8 cellular contexts compared by ENCODE assay signal in genomic region chr3:45656575-45657363, GRCh38. TPM values are rescaled to one million over a fixed set of nuclear protein-coding genes. Genes with fewer than 3 reads are reported as not detected.
DNase-seq lines count a peak whose midpoint lies in the region; ATAC-seq, FAIRE-seq and TF ChIP-seq lines count a peak whose summit lies in the region.

No MANE protein-coding gene starts in this region.

- H3K9ac ChIP-seq in colonic mucosa (ENCODE audit: low read depth in 2 of 2, low read length in 2 of 2) (no peak overlapping the region), HepG2 (ENCODE audit: insufficient read depth, low read depth, low read length) (no peak overlapping the region)

- H3K4me3 ChIP-seq in colonic mucosa (no peak overlapping the region), HepG2 (replicated peaks in 1 of 3; ENCODE audit: insufficient read depth in 1 of 3, low read depth in 2 of 3, low read length in 3 of 3) (no peak overlapping the region)

- H3K9me3 ChIP-seq in colonic mucosa (no peaks in the 10 kb centered on the region), HepG2 (ENCODE audit: low read length) (no peaks in the 10 kb centered on the region)

- peak; percentile 96 for FAIRE-seq in HepG2 (lab: Jason Lieb, UNC)

- peak; percentile 11 for DNase-seq in DMS153 treated with DMSO at 0.1 percent for 48 hours (lab: John Stamatoyannopoulos, UW; ENCODE audit: unreplicated experiment)
- DNase-seq in DMS153 (lab: John Stamatoyannopoulos, UW), result no peak
- DNase-seq in NCI-H510A treated with DMSO at 0.1 percent for 48 hours (lab: John Stamatoyannopoulos, UW), result peak; percentile 37
- peak; percentile 94 for DNase-seq in activated CD4-positive, alpha-beta T cell treated with anti-CD3 and anti-CD28 coated beads for 36 hours
- peak; percentile 92 for DNase-seq in colonic mucosa
- DNase-seq in HepG2 (ENCODE audit: low spot score), result peak; percentile 90
- DNase-seq in stimulated activated CD4-positive, alpha-beta T cell treated with anti-CD3 and anti-CD28 coated beads, TNF-alpha, amount 100 ng/mL, for 1 hour (ENCODE audit: low read depth in 3 of 3, low spot score in 1 of 3), result peak; percentile 69 to 74 (median 74)

- no peak overlapping the region for H3K4me2 ChIP-seq in HepG2 (ENCODE audit: low read depth, low read length)

- H3K27ac ChIP-seq in colonic mucosa, result no peak overlapping the region
- no peak overlapping the region for H3K27ac ChIP-seq in HepG2 (ENCODE audit: extremely low read length, insufficient read depth, low read length)

- WGBS in HepG2 (ENCODE audit: low lambda C conversion rate), result 65% methylated on average over 13 of the region's 14 CpGs

- no peaks in the 10 kb centered on the region for H3K9me3 Mint-ChIP-seq in activated CD4-positive, alpha-beta T cell treated with anti-CD3 and anti-CD28 coated beads for 36 hours (ENCODE audit: low read depth)

- H3K27me3 Mint-ChIP-seq in activated CD4-positive, alpha-beta T cell treated with anti-CD3 and anti-CD28 coated beads for 36 hours, result no peaks in the 10 kb centered on the region

- H3K4me1 ChIP-seq in colonic mucosa (peaks cover 5% of the 10 kb centered on the region), HepG2 (ENCODE audit: insufficient read depth, low read length) (peaks cover 29% of the 10 kb centered on the region)

- no peak for TF ChIP-seq POLR2A in HepG2 (IDR thresholded peaks at IDR 0.05; ENCODE audit: insufficient read depth in 1 of 2, low read depth in 2 of 2, low read length in 2 of 2)

- peak; percentile 93 for TF ChIP-seq CTCF in colonic mucosa (IDR thresholded peaks at IDR 0.05)
- peak; percentile 95 for TF ChIP-seq CTCF in HepG2 (CRISPR knock-in tag; IDR thresholded peaks at IDR 0.05)

- H3K27ac Mint-ChIP-seq in activated CD4-positive, alpha-beta T cell treated with anti-CD3 and anti-CD28 coated beads for 36 hours, result no peak overlapping the region

- no peak overlapping the region for H3K4me3 Mint-ChIP-seq in activated CD4-positive, alpha-beta T cell treated with anti-CD3 and anti-CD28 coated beads for 36 hours

- BruUV-seq in HepG2 (replicated peaks; lab: Mats Ljungman, UMichigan), result no TSS peak

- H3K27me3 ChIP-seq in colonic mucosa, result no peaks in the 10 kb centered on the region
- no peaks in the 10 kb centered on the region for H3K27me3 ChIP-seq in HepG2 (ENCODE audit: control insufficient read depth in 1 of 2, insufficient read depth in 2 of 2, low read length in 2 of 2)

- peaks cover 4% of the 10 kb centered on the region for H3K36me3 Mint-ChIP-seq in activated CD4-positive, alpha-beta T cell treated with anti-CD3 and anti-CD28 coated beads for 36 hours (ENCODE audit: low read depth)

- POLR2A ChIA-PET in activated CD4-positive, alpha-beta T cell treated with anti-CD3 and anti-CD28 coated beads for 36 hours (lab: Charles Lee), result interaction anchor here (0.6 kb wide), 1 partner anchor 35 kb away, joined by 4 read pairs; no protein-coding TSS in a partner anchor
- POLR2A ChIA-PET in HepG2 (lab: Yijun Ruan, JAX), result interaction anchor here (1.6 kb wide), 1 partner anchor 63 kb away, joined by 6 read pairs; the partner anchor contains the start of gene LIMD1

- peaks cover 16% of the 10 kb centered on the region for H3K4me1 Mint-ChIP-seq in activated CD4-positive, alpha-beta T cell treated with anti-CD3 and anti-CD28 coated beads for 36 hours

- TF ChIP-seq EP300 in HepG2 (IDR thresholded peaks at IDR 0.05; ENCODE audit: low read depth in 2 of 2, low read length in 2 of 2) (no peak), HepG2 (CRISPR knock-in tag; IDR thresholded peaks at IDR 0.05; ENCODE audit: borderline replicate concordance) (no peak)

- peaks cover 6% of the 10 kb centered on the region for H3K79me2 ChIP-seq in HepG2 (ENCODE audit: insufficient read depth, low read length)

- intact Hi-C loops in activated CD4-positive, alpha-beta T cell treated with anti-CD3 and anti-CD28 coated beads for 36 hours (cut with DNase I, micrococcal nuclease), result loop anchor here (1.0 to 5.0 kb wide), 7 partner anchors 63 to 619 kb away; partner anchors contain the start of gene TMEM158 (in 1 of the 2)
- intact Hi-C loops in colonic mucosa (cut with DNase I), result loop anchor here (2.0 to 10.0 kb wide), 3 partner anchors 64 to 622 kb away; no protein-coding TSS in a partner anchor
- intact Hi-C loops in HepG2 (cut with micrococcal nuclease; ENCODE audit: unreplicated experiment), result loop anchor here (1.0 to 5.0 kb wide), 3 partner anchors 44 to 145 kb away; no protein-coding TSS in a partner anchor

- no peak overlapping the region for H2AFZ ChIP-seq in HepG2 (ENCODE audit: low read length)

- no peaks in the 10 kb centered on the region for H4K20me1 ChIP-seq in HepG2 (ENCODE audit: insufficient read depth, low read length)

- TF ChIP-seq RAD21 in HepG2 (CRISPR knock-in tag; IDR thresholded peaks at IDR 0.05), result peak; percentile 93

- CTCF ChIA-PET in activated CD4-positive, alpha-beta T cell treated with anti-CD3 and anti-CD28 coated beads for 36 hours (lab: Charles Lee), result interaction anchor here (0.7 to 5.5 kb wide), 37 partner anchors 8 to 620 kb away, joined by 3 to 44 read pairs (median 3); partner anchors contain the start of gene LIMD1
- CTCF ChIA-PET in HepG2 (lab: Yijun Ruan, JAX; ENCODE audit: low intra/inter-chr PET ratio, low total read pairs), result interaction anchor here (1.0 to 3.4 kb wide), 5 partner anchors 8 to 432 kb away, joined by 3 to 63 read pairs (median 3); partner anchors contain the start of gene LIMD1

- in situ Hi-C loops in HepG2 (cut with HindIII; ENCODE audit: extremely low pct_ligation_motif_present, low pct_unique_long_range_greater_than_20kb), result loop anchor here (5.0 kb wide), 2 partner anchors 64 to 144 kb away; partner anchors contain the start of gene LIMD1

- H3K36me3 ChIP-seq in colonic mucosa (no peaks in the 10 kb centered on the region), HepG2 (replicated peaks in 1 of 2; ENCODE audit: control insufficient read depth in 1 of 2, insufficient read depth in 2 of 2, low read length in 2 of 2) (peaks cover 0 to 4% of the 10 kb centered on the region in 2 experiments; a peak in 1 of 5 replicates)

- ATAC-seq in HG03354 (IDR thresholded peaks at IDR 0.05; ENCODE audit: poor library complexity, severe bottlenecking, unreplicated experiment) (peak; percentile 76), HepG2 (peak; percentile 93)
- peak; percentile 93 for ATAC-seq in activated CD4-positive, alpha-beta T cell treated with anti-CD3 and anti-CD28 coated beads for 36 hours

TF ChIP-seq in HepG2, 621 proteins besides CTCF, POLR2A, EP300 and RAD21 (continues in another document):
- TF ChIP-seq FOXP4 (CRISPR knock-in tag; IDR thresholded peaks at IDR 0.05), result no peak
- TF ChIP-seq EEA1 (CRISPR knock-in tag; IDR thresholded peaks at IDR 0.05; ENCODE audit: borderline replicate concordance), result no peak
- TF ChIP-seq FOSL2 (CRISPR knock-in tag; IDR thresholded peaks at IDR 0.05), result peak; percentile 69
- no peak for TF ChIP-seq ZNF350 (CRISPR knock-in tag; IDR thresholded peaks at IDR 0.05; ENCODE audit: borderline replicate concordance, low read depth)
- TF ChIP-seq ZNF83 (CRISPR knock-in tag; IDR thresholded peaks at IDR 0.05; ENCODE audit: borderline replicate concordance), result no peak
- TF ChIP-seq ZNF335 (CRISPR knock-in tag; IDR thresholded peaks at IDR 0.05), result 0 out of 2 replicates have a peak, but pooled peaks have one; percentile 59
- TF ChIP-seq TGIF2 (CRISPR knock-in tag; IDR thresholded peaks at IDR 0.05), result 0 out of 2 replicates have a peak, but pooled peaks have one; percentile 51
- TF ChIP-seq ZNF746 (CRISPR knock-in tag; IDR thresholded peaks at IDR 0.05), result no peak
- TF ChIP-seq ZNF577 (CRISPR knock-in tag; IDR thresholded peaks at IDR 0.05; ENCODE audit: borderline replicate concordance, low read depth), result no peak
- no peak for TF ChIP-seq MAFF (IDR thresholded peaks at IDR 0.05; ENCODE audit: low read depth, low read length)

RNA-seq across cellular contexts. Expression of gene SACM1L, which starts 32.4 kb away (rescaled TPM):
- 10 to 100 TPM; 34.2 to 51.8 TPM for total RNA-seq in activated CD4-positive, alpha-beta T cell treated with anti-CD3 and anti-CD28 coated beads for 36 hours
- total RNA-seq in colonic mucosa, result 10 to 100 TPM; 47.2 TPM
- 27.8 and 37.4 TPM in 2 replicates for total RNA-seq in HepG2 (2016; rRNA removed; fragmentation: Illumina TruSeq; extraction: Trizol)
- total RNA-seq in HepG2 (2016; cell fraction: cytosol; rRNA removed; fragmentation: Illumina TruSeq; extraction: Trizol; ENCODE audit: low read depth), result 4.8 and 5.9 TPM in 2 replicates
- total RNA-seq in HepG2 (2016; cell fraction: insoluble cytoplasmic fraction; rRNA removed; fragmentation: Illumina TruSeq; extraction: Trizol), result 27.1 and 39.1 TPM in 2 replicates
- total RNA-seq in HepG2 (2016; cell fraction: membrane; rRNA removed; fragmentation: Illumina TruSeq; extraction: Trizol), result 9.6 and 11.6 TPM in 2 replicates
- total RNA-seq in HepG2 (2016; cell fraction: nucleus; rRNA removed; fragmentation: Illumina TruSeq; extraction: Trizol), result 42.5 and 44.3 TPM in 2 replicates
- 12.0 and 15.1 TPM in 2 replicates for polyA plus RNA-seq in HepG2 (2011; rRNA removed)
- polyA plus RNA-seq in HepG2 (2011; cell fraction: cytosol; rRNA removed), result 3.8 and 6.6 TPM in 2 replicates
- polyA plus RNA-seq in HepG2 (2011; cell fraction: nucleus; rRNA removed), result 12.4 and 14.3 TPM in 2 replicates
- 16.5 and 20.6 TPM in 2 replicates for polyA plus RNA-seq in HepG2 (2012)
- polyA plus RNA-seq in HepG2 (2016; cell fraction: cytosol; fragmentation: Illumina TruSeq; extraction: Trizol; ENCODE audit: low read depth), result 1.5 and 1.7 TPM in 2 replicates
- 32.9 and 37.8 TPM in 2 replicates for polyA plus RNA-seq in HepG2 (2016; cell fraction: insoluble cytoplasmic fraction; fragmentation: Illumina TruSeq; extraction: Trizol; ENCODE audit: low read depth)
- 4.5 and 5.1 TPM in 2 replicates for polyA plus RNA-seq in HepG2 (2016; cell fraction: membrane; fragmentation: Illumina TruSeq; extraction: Trizol; ENCODE audit: low read depth)
- 52.6 and 65.8 TPM in 2 replicates for polyA plus RNA-seq in HepG2 (2016; cell fraction: nucleus; fragmentation: Illumina TruSeq; extraction: Trizol; ENCODE audit: insufficient read depth, low read depth)
- polyA minus RNA-seq in HepG2 (2011; rRNA and poly(A)+ RNA removed; ENCODE audit: low replicate concordance), result 11.2 and 34.4 TPM in 2 replicates
- 13.3 and 19.4 TPM in 2 replicates for polyA minus RNA-seq in HepG2 (2011; cell fraction: cytosol; rRNA and poly(A)+ RNA removed)
- 57.6 and 62.6 TPM in 2 replicates for polyA minus RNA-seq in HepG2 (2011; cell fraction: nucleus; rRNA and poly(A)+ RNA removed)
